In genomic region chr18:56291229-56291796, GRCh38 we compare ENCODE assay signal across 23 cellular contexts.
"Had no signal": no experiment of that assay in that cellular context is flagged by ENCODE, and none has a peak within 500 bp of the region (broad histone marks: within the 10 kb centered on the region; RNA-seq: fewer than 3 reads in every experiment).

No MANE protein-coding gene starts in this region.

- H3K4me3 ChIP-seq: PC-9 had no signal

- H3K4me2 ChIP-seq: PC-9 had no signal

- H3K4me3 Mint-ChIP-seq: activated CD4-positive, alpha-beta memory T cell treated with anti-CD3 and anti-CD28 coated beads for 36 hours; activated CD4-positive, alpha-beta T cell treated with anti-CD3 and anti-CD28 coated beads, Interleukin-2, amount 10 ng/mL, durations not matched to agents 7 days and 5 days; activated naive CD8-positive, alpha-beta T cell; activated T-cell treated with anti-CD3 and anti-CD28 coated beads, Interleukin-2, amount 50 U/mL, for 4 hours; T-helper 17 cell; WTC11 had no signal

- H3K27me3 Mint-ChIP-seq: activated CD4-positive, alpha-beta memory T cell treated with anti-CD3 and anti-CD28 coated beads for 36 hours; T-helper 17 cell had no signal

- H3K36me3 ChIP-seq: brain microvascular endothelial cell had no signal

- ATAC-seq: activated T-cell treated with anti-CD3 and anti-CD28 coated beads, Interleukin-2, amount 50 U/mL, for 4 hours; T-helper 17 cell; WTC11 had no signal

- H2AFZ ChIP-seq: PC-9 had no signal

- DNase-seq: activated CD4-positive, alpha-beta memory T cell treated with anti-CD3 and anti-CD28 coated beads for 36 hours; activated CD4-positive, alpha-beta T cell treated with anti-CD3 and anti-CD28 coated beads, Interleukin-2, amount 10 ng/mL, durations not matched to agents 7 days and 5 days; activated CD8-positive, alpha-beta memory T cell treated with anti-CD3 and anti-CD28 coated beads for 24 hours; activated effector memory CD4-positive, alpha-beta T cell treated with anti-CD3 and anti-CD28 coated beads, Interleukin-2, amount 50 U/mL, for 16 hours; activated naive CD4-positive, alpha-beta T cell treated with Interleukin-2 at 50 U/mL for 16 hours; activated T-cell treated with anti-CD3 and anti-CD28 coated beads, Interleukin-2, amount 50 U/mL, for 4 hours; amygdala; brain microvascular endothelial cell; KG1; NCI-H1092; NCI-H1417 treated with DMSO at 0.1 percent for 48 hours; NCI-H1694; NCI-H2029; NCI-H2107; NCI-H345; NCI-H69; NK-92 treated with Interleukin-12 subunit alpha and Interleukin-12 subunit beta, amount 100 ng/mL, for 24 hours; PC-9; SHP77 treated with DMSO at 0.1 percent for 48 hours; T-helper 17 cell; T-helper 9 cell had no signal

- H3K27me3 ChIP-seq: brain microvascular endothelial cell had no signal

- H3K36me3 Mint-ChIP-seq: activated CD4-positive, alpha-beta memory T cell treated with anti-CD3 and anti-CD28 coated beads for 36 hours; activated naive CD8-positive, alpha-beta T cell; WTC11 had no signal

- H3K27ac Mint-ChIP-seq: activated CD4-positive, alpha-beta memory T cell treated with anti-CD3 and anti-CD28 coated beads for 36 hours; activated CD4-positive, alpha-beta T cell treated with anti-CD3 and anti-CD28 coated beads, Interleukin-2, amount 10 ng/mL, durations not matched to agents 7 days and 5 days; activated naive CD8-positive, alpha-beta T cell; T-helper 17 cell; WTC11 had no signal

- H3K4me1 Mint-ChIP-seq: T-helper 17 cell had no signal

- H3K9me3 Mint-ChIP-seq: activated CD4-positive, alpha-beta memory T cell treated with anti-CD3 and anti-CD28 coated beads for 36 hours had no signal

- H3K27ac ChIP-seq: brain microvascular endothelial cell, PC-9 had no signal
